ENCODE assay signal across 2 cellular contexts in the genomic region with DNA sequence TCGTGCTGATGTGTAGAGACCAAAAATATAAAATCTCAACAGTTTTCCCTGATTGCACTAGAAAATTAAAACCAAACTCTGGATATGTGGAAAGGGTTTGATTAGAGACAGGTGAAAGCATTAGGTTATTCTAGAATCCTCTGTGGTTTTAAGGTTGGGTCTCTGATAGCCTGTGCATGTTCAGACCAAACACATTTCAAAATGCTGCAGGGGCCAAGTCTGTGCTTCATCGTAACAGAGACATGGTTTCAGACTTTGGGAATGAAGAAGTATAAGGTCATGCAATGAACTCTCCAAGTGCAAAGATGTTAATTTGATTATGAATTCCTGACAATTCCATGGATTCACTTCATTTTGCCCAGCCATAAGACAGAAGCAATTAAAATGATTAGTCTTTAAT.
TF ChIP-seq lines count a peak whose summit lies in the region.

No MANE protein-coding gene starts in this region.

TF ChIP-seq in K562, 482 proteins besides CTCF, POLR2A, EP300 and RAD21 (continues in another document):
- no peak for TF ChIP-seq YBX1 (IDR thresholded peaks at IDR 0.05)
- no peak for TF ChIP-seq RCOR1 (IDR thresholded peaks at IDR 0.05; ENCODE audit: borderline replicate concordance in 1 of 2, low read depth in 2 of 2, low read length in 2 of 2)
- TF ChIP-seq, protein P1, sequence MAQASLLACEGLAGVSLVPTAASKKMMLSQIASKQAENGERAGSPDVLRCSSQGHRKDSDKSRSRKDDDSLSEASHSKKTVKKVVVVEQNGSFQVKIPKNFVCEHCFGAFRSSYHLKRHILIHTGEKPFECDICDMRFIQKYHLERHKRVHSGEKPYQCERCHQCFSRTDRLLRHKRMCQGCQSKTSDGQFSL (CRISPR knock-in tag; IDR thresholded peaks at IDR 0.05), result no peak
- TF ChIP-seq, protein P1 (tag; IDR thresholded peaks at IDR 0.05), result no peak
- TF ChIP-seq SP2 (IDR thresholded peaks at IDR 0.05; ENCODE audit: extremely low read depth, low read depth, low read length, poor library complexity, severe bottlenecking), result no peak
- TF ChIP-seq ZNF695 (CRISPR knock-in tag; IDR thresholded peaks at IDR 0.05), result no peak
- TF ChIP-seq, protein P2, sequence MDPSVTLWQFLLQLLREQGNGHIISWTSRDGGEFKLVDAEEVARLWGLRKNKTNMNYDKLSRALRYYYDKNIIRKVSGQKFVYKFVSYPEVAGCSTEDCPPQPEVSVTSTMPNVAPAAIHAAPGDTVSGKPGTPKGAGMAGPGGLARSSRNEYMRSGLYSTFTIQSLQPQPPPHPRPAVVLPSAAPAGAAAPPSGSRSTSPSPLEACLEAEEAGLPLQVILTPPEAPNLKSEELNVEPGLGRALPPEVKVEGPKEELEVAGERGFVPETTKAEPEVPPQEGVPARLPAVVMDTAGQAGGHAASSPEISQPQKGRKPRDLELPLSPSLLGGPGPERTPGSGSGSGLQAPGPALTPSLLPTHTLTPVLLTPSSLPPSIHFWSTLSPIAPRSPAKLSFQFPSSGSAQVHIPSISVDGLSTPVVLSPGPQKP (CRISPR knock-in tag; IDR thresholded peaks at IDR 0.05), result no peak
- no peak for TF ChIP-seq TCF7L2 (IDR thresholded peaks at IDR 0.05; ENCODE audit: low read depth, low read length)
- no peak for TF ChIP-seq NR3C1 (CRISPR knock-in tag; IDR thresholded peaks at IDR 0.05)
- TF ChIP-seq ZNF311 (CRISPR knock-in tag; IDR thresholded peaks at IDR 0.05), result no peak
- TF ChIP-seq ARID1B (IDR thresholded peaks at IDR 0.05), result no peak
- no peak for TF ChIP-seq KDM4B (IDR thresholded peaks at IDR 0.05; ENCODE audit: borderline replicate concordance in 2 of 2, low read depth in 1 of 2)
- TF ChIP-seq SIN3B (IDR thresholded peaks at IDR 0.05; ENCODE audit: low read depth), result no peak
- TF ChIP-seq MYBL2 (IDR thresholded peaks at IDR 0.05; ENCODE audit: low read depth), result no peak
- TF ChIP-seq MYBL2 (CRISPR knock-in tag; IDR thresholded peaks at IDR 0.05; ENCODE audit: borderline replicate concordance), result no peak

TF ChIP-seq in endothelial cell of umbilical vein, 7 proteins besides CTCF, POLR2A, EP300 and RAD21:
- TF ChIP-seq EZH2 (IDR thresholded peaks at IDR 0.05; ENCODE audit: borderline replicate concordance, low read depth, low read length, severe bottlenecking) (no peak), FOS (IDR thresholded peaks at IDR 0.05; ENCODE audit: borderline replicate concordance, insufficient read depth, low read length) (no peak), GATA2 (IDR thresholded peaks at IDR 0.05; ENCODE audit: insufficient read depth, insufficient read length, low read depth, low read length) (no peak), POLR2AphosphoS5 (IDR thresholded peaks at IDR 0.05; ENCODE audit: insufficient read depth, low read depth, low read length) (no peak), JUN (IDR thresholded peaks at IDR 0.05; ENCODE audit: borderline replicate concordance, insufficient read depth, insufficient read length, low read depth) (no peak), MYC (IDR thresholded peaks at IDR 0.05; ENCODE audit: low read depth, low read length) (no peak)
- TF ChIP-seq, protein P3, sequence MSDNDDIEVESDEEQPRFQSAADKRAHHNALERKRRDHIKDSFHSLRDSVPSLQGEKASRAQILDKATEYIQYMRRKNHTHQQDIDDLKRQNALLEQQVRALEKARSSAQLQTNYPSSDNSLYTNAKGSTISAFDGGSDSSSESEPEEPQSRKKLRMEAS (IDR thresholded peaks at IDR 0.05; ENCODE audit: insufficient read depth, insufficient read length), result no peak
